ENCODE assay signal across 17 cellular contexts in the genomic region with DNA sequence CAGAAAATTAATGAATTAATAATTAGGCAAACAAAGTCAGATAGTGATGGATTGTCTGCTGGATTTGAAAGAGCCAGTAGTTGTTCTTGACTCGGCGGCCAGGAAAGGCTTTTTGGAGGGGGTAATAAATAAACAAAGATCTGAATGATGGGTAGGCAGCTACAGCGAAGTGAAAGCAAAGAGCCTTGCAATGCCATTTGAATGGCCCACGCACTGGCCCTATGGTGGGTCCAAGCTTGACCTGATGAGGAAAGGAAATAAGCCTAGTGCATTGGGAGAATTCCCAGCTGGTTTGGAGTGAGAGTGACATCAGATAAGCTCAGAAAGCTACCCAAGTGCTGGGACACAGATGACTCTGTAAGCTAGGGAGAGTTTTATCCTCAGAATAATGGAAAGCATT.
DNase-seq lines count a peak whose midpoint lies in the region; ATAC-seq and TF ChIP-seq lines count a peak whose summit lies in the region.
"Had no signal": no experiment of that assay in that cellular context is flagged by ENCODE, and none has a peak within 500 bp of the region (broad histone marks: within the 10 kb centered on the region; RNA-seq: fewer than 3 reads in every experiment).

No MANE protein-coding gene starts in this region.

- TF ChIP-seq CTCF in GM12865 (IDR thresholded peaks at IDR 0.05; ENCODE audit: insufficient read depth, low read depth, low read length, missing control alignments) (no peak), WTC11 (IDR thresholded peaks at IDR 0.05) (no peak), lower leg skin (IDR thresholded peaks at IDR 0.05) (no peak)

- H3K4me3 Mint-ChIP-seq in WTC11 = no peak overlapping the region
- H3K4me3 Mint-ChIP-seq: CD8-positive, alpha-beta memory T cell had no signal

- H3K27ac ChIP-seq in substantia nigra (ENCODE audit: low read depth, low read length, poor library complexity, severe bottlenecking) = peak overlapping the region; percentile 17
- H3K27ac ChIP-seq in effector memory CD4-positive, alpha-beta T cell (ENCODE audit: insufficient read depth, low read length, poor library complexity, severe bottlenecking) = no peak overlapping the region

- H3K27me3 ChIP-seq in effector memory CD4-positive, alpha-beta T cell (replicated peaks; ENCODE audit: control insufficient read depth, insufficient read depth, low read length, poor library complexity, severe bottlenecking) = no peaks in the 10 kb centered on the region

- no peaks in the 10 kb centered on the region for H3K27me3 Mint-ChIP-seq in WTC11 (ENCODE audit: low read depth)
- H3K27me3 Mint-ChIP-seq: CD8-positive, alpha-beta memory T cell had no signal

- no peaks in the 10 kb centered on the region for H3K9me3 ChIP-seq in effector memory CD4-positive, alpha-beta T cell (ENCODE audit: control insufficient read depth, low read length)
- H3K9me3 ChIP-seq: HAP-1 had no signal

- no peak overlapping the region for H3K4me3 ChIP-seq in GM12865 (ENCODE audit: low read depth, low read length)
- no peak overlapping the region for H3K4me3 ChIP-seq in lower leg skin (ENCODE audit: low read depth, poor library complexity, severe bottlenecking)
- no peak overlapping the region for H3K4me3 ChIP-seq in effector memory CD4-positive, alpha-beta T cell (ENCODE audit: insufficient read depth, low read depth, low read length, poor library complexity, severe bottlenecking)
- H3K4me3 ChIP-seq: HAP-1 had no signal

- peak; percentile 1 for DNase-seq in GM12865 (ENCODE audit: low read depth)
- no peak for DNase-seq in WTC11 (ENCODE audit: low spot score)
- peak; percentile 27 for DNase-seq in medulla oblongata (ENCODE audit: extremely low spot score)
- DNase-seq in substantia nigra (lab: John Stamatoyannopoulos, UW) = peak in 7 of 49 donors; percentile 1 to 11 (median 3)
- no peak for DNase-seq in lower leg skin (ENCODE audit: low spot score in 2 of 2)
- no peak for DNase-seq in effector memory CD4-positive, alpha-beta T cell
- DNase-seq: CD8-positive, alpha-beta memory T cell; DMS53; EL; NCI-H1105 treated with DMSO at 0.1 percent for 48 hours; NCI-H1694; NCI-H2081 treated with DMSO at 0.1 percent for 48 hours; NCI-H774; SIG-M5 had no signal

- H3K36me3 ChIP-seq in effector memory CD4-positive, alpha-beta T cell (ENCODE audit: control insufficient read depth, insufficient read depth, low read length) = no peaks in the 10 kb centered on the region
- H3K36me3 ChIP-seq: HAP-1 had no signal

- WGBS in lower leg skin, 2 donors = 76 to 83% methylated on average over 4 of the region's 4 CpGs

- peaks cover 40% of the 10 kb centered on the region for H3K4me1 Mint-ChIP-seq in WTC11
- H3K4me1 Mint-ChIP-seq: CD8-positive, alpha-beta memory T cell had no signal

- no peak overlapping the region for H3K27ac Mint-ChIP-seq in WTC11
- H3K27ac Mint-ChIP-seq: CD8-positive, alpha-beta memory T cell had no signal

- POLR2A ChIA-PET in WTC11 (lab: Charles Lee) = no interaction called here

- peaks cover 3% of the 10 kb centered on the region for H3K36me3 Mint-ChIP-seq in WTC11
- H3K36me3 Mint-ChIP-seq: CD8-positive, alpha-beta memory T cell had no signal

- no peak for TF ChIP-seq POLR2A in lower leg skin (IDR thresholded peaks at IDR 0.05)

- CTCF ChIA-PET in WTC11 (lab: Charles Lee) = interaction anchor here (0.5 kb wide), 1 partner anchor 27 kb away, joined by 3 read pairs; no protein-coding TSS in a partner anchor

- no peaks in the 10 kb centered on the region for H3K4me1 ChIP-seq in effector memory CD4-positive, alpha-beta T cell (ENCODE audit: control insufficient read depth, insufficient read depth, low read length, poor library complexity, severe bottlenecking)

- intact Hi-C loops in lower leg skin (cut with DNase I; ENCODE audit: low total_unique reads) = no loop called here

- ATAC-seq in WTC11 (peak; percentile 50; the same call in 1 of the 2 replicates), GM21717 (IDR thresholded peaks at IDR 0.05; ENCODE audit: unreplicated experiment) (no peak)
- ATAC-seq: SK-N-SH treated with all-trans-retinoic acid at 6 μM for 48 hours had no signal

- H3K9me3 Mint-ChIP-seq in WTC11 = peaks cover 1% of the 10 kb centered on the region

TF ChIP-seq in WTC11, 78 proteins besides CTCF, POLR2A, EP300 and RAD21 (continues in another document):
- TF ChIP-seq FOXK1 (CRISPR knock-in tag; IDR thresholded peaks at IDR 0.05) (no peak), CREM (CRISPR knock-in tag; IDR thresholded peaks at IDR 0.05) (no peak), EMX1 (CRISPR knock-in tag; IDR thresholded peaks at IDR 0.05) (no peak), NR1H2 (CRISPR knock-in tag; IDR thresholded peaks at IDR 0.05) (no peak), PRDM15 (CRISPR knock-in tag; IDR thresholded peaks at IDR 0.05) (no peak), HMGA2 (CRISPR knock-in tag; IDR thresholded peaks at IDR 0.05) (no peak), NFE2L1 (CRISPR knock-in tag; IDR thresholded peaks at IDR 0.05) (no peak), ZNF512 (CRISPR knock-in tag; IDR thresholded peaks at IDR 0.05; ENCODE audit: borderline replicate concordance) (no peak), ZNF396 (CRISPR knock-in tag; IDR thresholded peaks at IDR 0.05; ENCODE audit: borderline replicate concordance) (no peak), ZNF281 (CRISPR knock-in tag; IDR thresholded peaks at IDR 0.05) (no peak)
- TF ChIP-seq, protein P1, sequence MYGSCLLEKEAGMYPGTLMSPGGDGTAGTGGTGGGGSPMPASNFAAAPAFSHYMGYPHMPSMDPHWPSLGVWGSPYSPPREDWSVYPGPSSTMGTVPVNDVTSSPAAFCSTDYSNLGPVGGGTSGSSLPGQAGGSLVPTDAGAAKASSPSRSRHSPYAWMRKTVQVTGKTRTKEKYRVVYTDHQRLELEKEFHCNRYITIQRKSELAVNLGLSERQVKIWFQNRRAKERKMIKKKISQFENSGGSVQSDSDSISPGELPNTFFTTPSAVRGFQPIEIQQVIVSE (CRISPR knock-in tag; IDR thresholded peaks at IDR 0.05; ENCODE audit: borderline replicate concordance) = no peak

Comparison
In these comparisons a context has a peak if more than half of its experiments do, and no peak if none do; other contexts are left out.
1. DNase-seq: peak in GM12865 (single experiment) and medulla oblongata (single experiment); none in WTC11 (single experiment), lower leg skin (0 of 2) and effector memory CD4-positive, alpha-beta T cell (0 of 3).